1 cellular context compared by ENCODE assay signal in the genomic region with DNA sequence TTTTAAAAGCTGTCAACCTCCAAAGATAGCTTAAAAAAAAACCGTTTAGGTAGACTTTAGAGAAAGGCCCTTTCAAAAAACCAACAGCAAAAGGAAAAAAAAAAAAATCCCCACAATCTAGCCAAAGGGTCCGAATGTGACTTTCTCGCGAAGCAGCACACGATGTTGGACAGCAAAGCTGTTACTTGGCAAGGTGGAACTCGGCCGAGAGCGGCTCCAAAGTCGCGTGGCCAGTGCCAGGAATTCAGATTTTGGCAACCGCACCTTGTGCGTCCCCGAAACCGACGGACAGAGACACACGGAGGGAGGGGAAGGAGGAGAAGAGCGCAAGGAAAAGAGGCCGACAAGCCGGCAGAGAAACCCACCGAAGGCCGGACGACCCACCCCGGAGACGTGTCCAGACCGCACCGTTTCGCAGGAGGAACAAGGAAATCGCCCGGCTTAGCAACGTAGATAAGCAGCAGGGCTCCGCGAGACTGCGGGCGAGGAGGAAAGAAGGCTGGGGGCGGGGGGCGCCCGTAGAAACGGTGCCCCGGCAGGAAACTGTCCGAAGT.
TF ChIP-seq lines count a peak whose summit lies in the region.

No MANE protein-coding gene starts in this region.

TF ChIP-seq in K562, 482 proteins besides CTCF, POLR2A, EP300 and RAD21 (continued from another document and continues in another):
- no peak for TF ChIP-seq HMGN3 (IDR thresholded peaks at IDR 0.05; ENCODE audit: borderline replicate concordance, extremely low read depth, insufficient read length, low read depth, low read length)
- TF ChIP-seq ZNF431 (CRISPR knock-in tag; IDR thresholded peaks at IDR 0.05) = no peak
- no peak for TF ChIP-seq SETDB1 (IDR thresholded peaks at IDR 0.05; ENCODE audit: low read length)
- 0 out of 4 replicates have a peak, but pooled peaks of 1 of the 2 experiments have one; percentile 35 for TF ChIP-seq FOXK2 (conservative IDR thresholded peaks at IDR 0.05 in 1 of 2, IDR thresholded peaks at IDR 0.05 in 1 of 2; ENCODE audit: low read depth in 2 of 2)
- TF ChIP-seq, protein P1, sequence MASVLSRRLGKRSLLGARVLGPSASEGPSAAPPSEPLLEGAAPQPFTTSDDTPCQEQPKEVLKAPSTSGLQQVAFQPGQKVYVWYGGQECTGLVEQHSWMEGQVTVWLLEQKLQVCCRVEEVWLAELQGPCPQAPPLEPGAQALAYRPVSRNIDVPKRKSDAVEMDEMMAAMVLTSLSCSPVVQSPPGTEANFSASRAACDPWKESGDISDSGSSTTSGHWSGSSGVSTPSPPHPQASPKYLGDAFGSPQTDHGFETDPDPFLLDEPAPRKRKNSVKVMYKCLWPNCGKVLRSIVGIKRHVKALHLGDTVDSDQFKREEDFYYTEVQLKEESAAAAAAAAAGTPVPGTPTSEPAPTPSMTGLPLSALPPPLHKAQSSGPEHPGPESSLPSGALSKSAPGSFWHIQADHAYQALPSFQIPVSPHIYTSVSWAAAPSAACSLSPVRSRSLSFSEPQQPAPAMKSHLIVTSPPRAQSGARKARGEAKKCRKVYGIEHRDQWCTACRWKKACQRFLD (CRISPR knock-in tag; IDR thresholded peaks at IDR 0.05) = no peak
- no peak for TF ChIP-seq CHCHD3 (CRISPR knock-in tag; IDR thresholded peaks at IDR 0.05)
- TF ChIP-seq JUND (IDR thresholded peaks at IDR 0.05; ENCODE audit: borderline replicate concordance, low read depth, low read length) = 0 out of 2 replicates have a peak, but pooled peaks have one; percentile 13
- TF ChIP-seq JUND (tag; IDR thresholded peaks at IDR 0.05; ENCODE audit: borderline replicate concordance, low read depth, low read length) = no peak
- TF ChIP-seq, protein P2, sequence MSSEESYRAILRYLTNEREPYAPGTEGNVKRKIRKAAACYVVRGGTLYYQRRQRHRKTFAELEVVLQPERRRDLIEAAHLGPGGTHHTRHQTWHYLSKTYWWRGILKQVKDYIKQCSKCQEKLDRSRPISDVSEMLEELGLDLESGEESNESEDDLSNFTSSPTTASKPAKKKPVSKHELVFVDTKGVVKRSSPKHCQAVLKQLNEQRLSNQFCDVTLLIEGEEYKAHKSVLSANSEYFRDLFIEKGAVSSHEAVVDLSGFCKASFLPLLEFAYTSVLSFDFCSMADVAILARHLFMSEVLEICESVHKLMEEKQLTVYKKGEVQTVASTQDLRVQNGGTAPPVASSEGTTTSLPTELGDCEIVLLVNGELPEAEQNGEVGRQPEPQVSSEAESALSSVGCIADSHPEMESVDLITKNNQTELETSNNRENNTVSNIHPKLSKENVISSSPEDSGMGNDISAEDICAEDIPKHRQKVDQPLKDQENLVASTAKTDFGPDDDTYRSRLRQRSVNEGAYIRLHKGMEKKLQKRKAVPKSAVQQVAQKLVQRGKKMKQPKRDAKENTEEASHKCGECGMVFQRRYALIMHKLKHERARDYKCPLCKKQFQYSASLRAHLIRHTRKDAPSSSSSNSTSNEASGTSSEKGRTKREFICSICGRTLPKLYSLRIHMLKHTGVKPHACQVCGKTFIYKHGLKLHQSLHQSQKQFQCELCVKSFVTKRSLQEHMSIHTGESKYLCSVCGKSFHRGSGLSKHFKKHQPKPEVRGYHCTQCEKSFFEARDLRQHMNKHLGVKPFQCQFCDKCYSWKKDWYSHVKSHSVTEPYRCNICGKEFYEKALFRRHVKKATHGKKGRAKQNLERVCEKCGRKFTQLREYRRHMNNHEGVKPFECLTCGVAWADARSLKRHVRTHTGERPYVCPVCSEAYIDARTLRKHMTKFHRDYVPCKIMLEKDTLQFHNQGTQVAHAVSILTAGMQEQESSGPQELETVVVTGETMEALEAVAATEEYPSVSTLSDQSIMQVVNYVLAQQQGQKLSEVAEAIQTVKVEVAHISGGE (CRISPR knock-in tag; IDR thresholded peaks at IDR 0.05) = peak in 1 of 3 experiments; percentile 56; a peak in 1 of 6 replicates
- no peak for TF ChIP-seq ZC3H8 (IDR thresholded peaks at IDR 0.05)
- TF ChIP-seq, protein P3, sequence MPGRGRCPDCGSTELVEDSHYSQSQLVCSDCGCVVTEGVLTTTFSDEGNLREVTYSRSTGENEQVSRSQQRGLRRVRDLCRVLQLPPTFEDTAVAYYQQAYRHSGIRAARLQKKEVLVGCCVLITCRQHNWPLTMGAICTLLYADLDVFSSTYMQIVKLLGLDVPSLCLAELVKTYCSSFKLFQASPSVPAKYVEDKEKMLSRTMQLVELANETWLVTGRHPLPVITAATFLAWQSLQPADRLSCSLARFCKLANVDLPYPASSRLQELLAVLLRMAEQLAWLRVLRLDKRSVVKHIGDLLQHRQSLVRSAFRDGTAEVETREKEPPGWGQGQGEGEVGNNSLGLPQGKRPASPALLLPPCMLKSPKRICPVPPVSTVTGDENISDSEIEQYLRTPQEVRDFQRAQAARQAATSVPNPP (IDR thresholded peaks at IDR 0.05; ENCODE audit: borderline replicate concordance, insufficient read depth, insufficient read length) = no peak
- no peak for TF ChIP-seq PTRF (tag; IDR thresholded peaks at IDR 0.05)
- TF ChIP-seq RBFOX2 (IDR thresholded peaks at IDR 0.05; ENCODE audit: low read depth, low read length) = peak; percentile 95
- no peak for TF ChIP-seq KDM2B (CRISPR knock-in tag; IDR thresholded peaks at IDR 0.05)
- TF ChIP-seq, protein P4, sequence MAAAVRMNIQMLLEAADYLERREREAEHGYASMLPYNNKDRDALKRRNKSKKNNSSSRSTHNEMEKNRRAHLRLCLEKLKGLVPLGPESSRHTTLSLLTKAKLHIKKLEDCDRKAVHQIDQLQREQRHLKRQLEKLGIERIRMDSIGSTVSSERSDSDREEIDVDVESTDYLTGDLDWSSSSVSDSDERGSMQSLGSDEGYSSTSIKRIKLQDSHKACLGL (CRISPR knock-in tag; IDR thresholded peaks at IDR 0.05; ENCODE audit: borderline replicate concordance, poor library complexity, severe bottlenecking) = no peak
- no peak for TF ChIP-seq TGIF2 (CRISPR knock-in tag; IDR thresholded peaks at IDR 0.05)
- no peak for TF ChIP-seq MTA2 (IDR thresholded peaks at IDR 0.05; ENCODE audit: low read depth)
- peak; percentile 31; the same call in 1 of the 2 replicates for TF ChIP-seq TRIM28 (IDR thresholded peaks at IDR 0.05)
- TF ChIP-seq CREB1 (IDR thresholded peaks at IDR 0.05) = peak; percentile 34; the same call in 1 of the 2 replicates
- no peak for TF ChIP-seq CREB1 (CRISPR knock-in tag; IDR thresholded peaks at IDR 0.05)
- TF ChIP-seq KDM5B (IDR thresholded peaks at IDR 0.05; ENCODE audit: insufficient replicate concordance, low read depth, low read length) = peak; percentile 74
- no peak for TF ChIP-seq ZNF830 (CRISPR knock-in tag; IDR thresholded peaks at IDR 0.05)
- TF ChIP-seq ZNF24 (IDR thresholded peaks at IDR 0.05) = no peak
- no peak for TF ChIP-seq MTF1 (CRISPR knock-in tag; IDR thresholded peaks at IDR 0.05; ENCODE audit: borderline replicate concordance)
- no peak for TF ChIP-seq ZNF584 (CRISPR knock-in tag; IDR thresholded peaks at IDR 0.05; ENCODE audit: low read depth)
- no peak for TF ChIP-seq ETS2 (tag; IDR thresholded peaks at IDR 0.05; ENCODE audit: borderline replicate concordance, poor library complexity, severe bottlenecking)
- no peak for TF ChIP-seq SMARCB1 (IDR thresholded peaks at IDR 0.05; ENCODE audit: insufficient read length, low read depth)
- TF ChIP-seq SMARCA4 (IDR thresholded peaks at IDR 0.05) = peak; percentile 70
- TF ChIP-seq NRF1 (conservative IDR thresholded peaks at IDR 0.05 in 1 of 2, IDR thresholded peaks at IDR 0.05 in 1 of 2) = no peak
- no peak for TF ChIP-seq SRSF3 (IDR thresholded peaks at IDR 0.05; ENCODE audit: insufficient read depth, low read length)
- TF ChIP-seq ZFX (CRISPR knock-in tag; IDR thresholded peaks at IDR 0.05) = peak; percentile 63
- TF ChIP-seq, protein P5, sequence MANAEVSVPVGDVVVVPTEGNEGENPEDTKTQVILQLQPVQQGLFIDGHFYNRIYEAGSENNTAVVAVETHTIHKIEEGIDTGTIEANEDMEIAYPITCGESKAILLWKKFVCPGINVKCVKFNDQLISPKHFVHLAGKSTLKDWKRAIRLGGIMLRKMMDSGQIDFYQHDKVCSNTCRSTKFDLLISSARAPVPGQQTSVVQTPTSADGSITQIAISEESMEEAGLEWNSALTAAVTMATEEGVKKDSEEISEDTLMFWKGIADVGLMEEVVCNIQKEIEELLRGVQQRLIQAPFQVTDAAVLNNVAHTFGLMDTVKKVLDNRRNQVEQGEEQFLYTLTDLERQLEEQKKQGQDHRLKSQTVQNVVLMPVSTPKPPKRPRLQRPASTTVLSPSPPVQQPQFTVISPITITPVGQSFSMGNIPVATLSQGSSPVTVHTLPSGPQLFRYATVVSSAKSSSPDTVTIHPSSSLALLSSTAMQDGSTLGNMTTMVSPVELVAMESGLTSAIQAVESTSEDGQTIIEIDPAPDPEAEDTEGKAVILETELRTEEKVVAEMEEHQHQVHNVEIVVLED (CRISPR knock-in tag; IDR thresholded peaks at IDR 0.05) = no peak
- no peak for TF ChIP-seq PKNOX1 (IDR thresholded peaks at IDR 0.05)
- TF ChIP-seq HOMEZ (CRISPR knock-in tag; IDR thresholded peaks at IDR 0.05) = no peak
- TF ChIP-seq SIN3A (IDR thresholded peaks at IDR 0.05; ENCODE audit: borderline replicate concordance in 2 of 2, control insufficient read depth in 1 of 2, low read depth in 2 of 2, low read length in 2 of 2) = no peak; a peak in 1 of 4 replicates
- no peak for TF ChIP-seq MBD1 (CRISPR knock-in tag; IDR thresholded peaks at IDR 0.05)
- TF ChIP-seq USF2 (CRISPR knock-in tag; IDR thresholded peaks at IDR 0.05) = no peak
- TF ChIP-seq NR1H2 (CRISPR knock-in tag; IDR thresholded peaks at IDR 0.05) = no peak
- TF ChIP-seq, protein P6, sequence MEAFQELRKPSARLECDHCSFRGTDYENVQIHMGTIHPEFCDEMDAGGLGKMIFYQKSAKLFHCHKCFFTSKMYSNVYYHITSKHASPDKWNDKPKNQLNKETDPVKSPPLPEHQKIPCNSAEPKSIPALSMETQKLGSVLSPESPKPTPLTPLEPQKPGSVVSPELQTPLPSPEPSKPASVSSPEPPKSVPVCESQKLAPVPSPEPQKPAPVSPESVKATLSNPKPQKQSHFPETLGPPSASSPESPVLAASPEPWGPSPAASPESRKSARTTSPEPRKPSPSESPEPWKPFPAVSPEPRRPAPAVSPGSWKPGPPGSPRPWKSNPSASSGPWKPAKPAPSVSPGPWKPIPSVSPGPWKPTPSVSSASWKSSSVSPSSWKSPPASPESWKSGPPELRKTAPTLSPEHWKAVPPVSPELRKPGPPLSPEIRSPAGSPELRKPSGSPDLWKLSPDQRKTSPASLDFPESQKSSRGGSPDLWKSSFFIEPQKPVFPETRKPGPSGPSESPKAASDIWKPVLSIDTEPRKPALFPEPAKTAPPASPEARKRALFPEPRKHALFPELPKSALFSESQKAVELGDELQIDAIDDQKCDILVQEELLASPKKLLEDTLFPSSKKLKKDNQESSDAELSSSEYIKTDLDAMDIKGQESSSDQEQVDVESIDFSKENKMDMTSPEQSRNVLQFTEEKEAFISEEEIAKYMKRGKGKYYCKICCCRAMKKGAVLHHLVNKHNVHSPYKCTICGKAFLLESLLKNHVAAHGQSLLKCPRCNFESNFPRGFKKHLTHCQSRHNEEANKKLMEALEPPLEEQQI (IDR thresholded peaks at IDR 0.05) = no peak
- no peak for TF ChIP-seq NFXL1 (CRISPR knock-in tag; IDR thresholded peaks at IDR 0.05)
- no peak for TF ChIP-seq ATF2 (CRISPR knock-in tag; IDR thresholded peaks at IDR 0.05)
